Comparison of ENCODE assay signal across 1 cellular context in genomic region chr12:48615681-48616080, GRCh38.
TF ChIP-seq lines count a peak whose summit lies in the region.

No MANE protein-coding gene starts in this region.

TF ChIP-seq in K562, 482 proteins besides CTCF, POLR2A, EP300 and RAD21 (continued from another document):
- TF ChIP-seq C11orf30 (IDR thresholded peaks at IDR 0.05; ENCODE audit: low read depth), result no peak
- TF ChIP-seq PREB (CRISPR knock-in tag; IDR thresholded peaks at IDR 0.05), result no peak
- TF ChIP-seq FOSL1 (tag; conservative IDR thresholded peaks at IDR 0.05), result peak; percentile 79
- TF ChIP-seq CTCFL (IDR thresholded peaks at IDR 0.05; ENCODE audit: borderline replicate concordance, insufficient read depth, low read depth, low read length, poor library complexity, severe bottlenecking), result peak; percentile 29
- no peak for TF ChIP-seq GATA2 (CRISPR knock-in tag; IDR thresholded peaks at IDR 0.05)
